ENCODE assay signal across 18 cellular contexts in the genomic region with DNA sequence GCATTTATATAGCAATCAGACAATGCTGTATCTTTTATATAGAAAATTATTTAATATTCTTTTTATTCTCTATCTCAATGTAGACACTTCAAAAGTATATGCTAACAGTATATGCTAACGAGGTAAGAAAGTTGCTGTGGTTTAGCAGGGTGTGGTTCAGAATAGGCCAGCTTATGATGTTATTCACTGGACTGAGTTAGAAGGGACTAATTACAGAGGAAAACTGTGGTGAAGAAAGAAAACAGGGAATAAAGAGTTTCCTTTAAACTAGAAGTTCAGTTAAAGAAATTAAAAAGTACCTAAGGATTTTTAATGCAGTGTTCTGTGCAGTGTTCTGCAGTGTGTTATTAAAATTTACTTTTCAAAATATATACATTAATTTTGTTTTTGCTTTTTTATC.
"Had no signal": no experiment of that assay in that cellular context is flagged by ENCODE, and none has a peak within 500 bp of the region (broad histone marks: within the 10 kb centered on the region; RNA-seq: fewer than 3 reads in every experiment).

No MANE protein-coding gene starts in this region.

- ATAC-seq: activated CD8-positive, alpha-beta T cell treated with anti-CD3 and anti-CD28 coated beads for 36 hours; activated T-helper 17 cell treated with anti-CD3 and anti-CD28 coated beads, Interleukin-2, amount 50 U/mL, for 72 hours; esophagus mucosa; lower lobe of right lung had no signal

- H3K4me1 ChIP-seq: lower lobe of right lung, right atrium auricular region, uterus had no signal

- H3K4me3 ChIP-seq: lower lobe of right lung, right atrium auricular region, uterus had no signal

- H3K27ac ChIP-seq: brain microvascular endothelial cell, lower lobe of right lung, right atrium auricular region, uterus had no signal

- DNase-seq: activated CD4-positive, alpha-beta T cell treated with anti-CD3 and anti-CD28 coated beads, Interleukin-2, amount 10 ng/mL, durations not matched to agents 24 days and 14 days; activated CD8-positive, alpha-beta T cell treated with anti-CD3 and anti-CD28 coated beads for 36 hours; activated naive CD4-positive, alpha-beta T cell; activated naive CD8-positive, alpha-beta T cell treated with anti-CD3 and anti-CD28 coated beads, Interleukin-2, amount 10 ng/mL, durations not matched to agents 7 days and 5 days; activated T-cell treated with anti-CD3 and anti-CD28 coated beads, Interleukin-2, amount 50 U/mL, for 1 hour; anterior cingulate cortex; brain microvascular endothelial cell; effector CD8-positive, alpha-beta T cell; lower lobe of right lung; nephron progenitor cell; stimulated activated CD4-positive, alpha-beta T cell treated with anti-CD3 and anti-CD28 coated beads, Interleukin-15, amount 100 ng/mL, for 24 hours; stimulated activated CD4-positive, alpha-beta T cell treated with anti-CD3 and anti-CD28 coated beads, Interleukin-2, amount 100 ng/mL, for 48 hours; T-helper 1 cell; T-helper 9 cell; uterus had no signal

- H3K9me3 ChIP-seq: lower lobe of right lung, right atrium auricular region, uterus had no signal

- H3K36me3 ChIP-seq: brain microvascular endothelial cell, lower lobe of right lung, right atrium auricular region, uterus had no signal
